Comparison of ENCODE assay signal across 2 cellular contexts in the genomic region with DNA sequence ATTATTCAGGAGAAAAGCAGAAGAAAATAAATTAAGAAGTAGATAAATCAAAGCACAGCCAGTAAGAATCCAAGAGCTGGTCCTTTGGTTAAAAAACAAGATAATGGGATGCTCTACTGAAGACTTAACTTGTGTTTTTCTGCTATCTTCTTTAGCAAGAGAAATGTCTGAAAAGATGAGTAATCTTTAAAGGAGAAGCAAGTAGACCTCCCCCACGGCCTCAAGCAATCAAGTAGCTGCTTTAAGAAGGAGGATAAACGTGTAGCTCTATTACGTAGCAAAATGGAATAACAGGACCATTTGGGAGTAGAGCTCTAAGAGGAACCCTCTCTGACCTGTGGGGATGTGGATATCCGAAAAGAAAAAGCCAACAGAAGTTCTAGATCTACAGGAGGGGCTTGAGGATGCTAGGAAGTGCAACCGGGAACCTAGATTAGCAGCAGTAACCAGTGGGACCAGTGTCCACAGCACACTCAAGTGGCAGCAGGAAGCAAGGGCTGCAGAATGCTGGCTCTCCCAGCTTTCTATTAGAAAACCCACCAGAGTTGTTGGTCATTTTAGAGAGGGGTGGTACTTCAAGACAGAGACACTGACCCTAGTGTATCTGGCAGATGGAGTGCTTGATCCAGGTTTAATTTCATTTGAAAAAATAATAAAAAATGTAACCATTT.
TF ChIP-seq lines count a peak whose summit lies in the region.

No MANE protein-coding gene starts in this region.

TF ChIP-seq in Ishikawa, 13 proteins besides CTCF, POLR2A, EP300 and RAD21:
- TF ChIP-seq, protein P1, sequence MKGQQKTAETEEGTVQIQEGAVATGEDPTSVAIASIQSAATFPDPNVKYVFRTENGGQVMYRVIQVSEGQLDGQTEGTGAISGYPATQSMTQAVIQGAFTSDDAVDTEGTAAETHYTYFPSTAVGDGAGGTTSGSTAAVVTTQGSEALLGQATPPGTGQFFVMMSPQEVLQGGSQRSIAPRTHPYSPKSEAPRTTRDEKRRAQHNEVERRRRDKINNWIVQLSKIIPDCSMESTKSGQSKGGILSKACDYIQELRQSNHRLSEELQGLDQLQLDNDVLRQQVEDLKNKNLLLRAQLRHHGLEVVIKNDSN (IDR thresholded peaks at IDR 0.05) = no peak
- no peak for TF ChIP-seq TAF1 (IDR thresholded peaks at IDR 0.05; ENCODE audit: low read depth)
- TF ChIP-seq, protein P2, sequence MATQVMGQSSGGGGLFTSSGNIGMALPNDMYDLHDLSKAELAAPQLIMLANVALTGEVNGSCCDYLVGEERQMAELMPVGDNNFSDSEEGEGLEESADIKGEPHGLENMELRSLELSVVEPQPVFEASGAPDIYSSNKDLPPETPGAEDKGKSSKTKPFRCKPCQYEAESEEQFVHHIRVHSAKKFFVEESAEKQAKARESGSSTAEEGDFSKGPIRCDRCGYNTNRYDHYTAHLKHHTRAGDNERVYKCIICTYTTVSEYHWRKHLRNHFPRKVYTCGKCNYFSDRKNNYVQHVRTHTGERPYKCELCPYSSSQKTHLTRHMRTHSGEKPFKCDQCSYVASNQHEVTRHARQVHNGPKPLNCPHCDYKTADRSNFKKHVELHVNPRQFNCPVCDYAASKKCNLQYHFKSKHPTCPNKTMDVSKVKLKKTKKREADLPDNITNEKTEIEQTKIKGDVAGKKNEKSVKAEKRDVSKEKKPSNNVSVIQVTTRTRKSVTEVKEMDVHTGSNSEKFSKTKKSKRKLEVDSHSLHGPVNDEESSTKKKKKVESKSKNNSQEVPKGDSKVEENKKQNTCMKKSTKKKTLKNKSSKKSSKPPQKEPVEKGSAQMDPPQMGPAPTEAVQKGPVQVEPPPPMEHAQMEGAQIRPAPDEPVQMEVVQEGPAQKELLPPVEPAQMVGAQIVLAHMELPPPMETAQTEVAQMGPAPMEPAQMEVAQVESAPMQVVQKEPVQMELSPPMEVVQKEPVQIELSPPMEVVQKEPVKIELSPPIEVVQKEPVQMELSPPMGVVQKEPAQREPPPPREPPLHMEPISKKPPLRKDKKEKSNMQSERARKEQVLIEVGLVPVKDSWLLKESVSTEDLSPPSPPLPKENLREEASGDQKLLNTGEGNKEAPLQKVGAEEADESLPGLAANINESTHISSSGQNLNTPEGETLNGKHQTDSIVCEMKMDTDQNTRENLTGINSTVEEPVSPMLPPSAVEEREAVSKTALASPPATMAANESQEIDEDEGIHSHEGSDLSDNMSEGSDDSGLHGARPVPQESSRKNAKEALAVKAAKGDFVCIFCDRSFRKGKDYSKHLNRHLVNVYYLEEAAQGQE (IDR thresholded peaks at IDR 0.05; ENCODE audit: low read depth) = no peak
- TF ChIP-seq ZBTB7A (IDR thresholded peaks at IDR 0.05; ENCODE audit: low read depth) = no peak
- TF ChIP-seq YY1 (IDR thresholded peaks at IDR 0.05; ENCODE audit: low read depth) = no peak
- TF ChIP-seq TEAD4 (IDR thresholded peaks at IDR 0.05) = no peak
- no peak for TF ChIP-seq TCF12 (IDR thresholded peaks at IDR 0.05; ENCODE audit: low read depth)
- no peak for TF ChIP-seq CEBPB (IDR thresholded peaks at IDR 0.05)
- no peak for TF ChIP-seq EGR1 (IDR thresholded peaks at IDR 0.05)
- TF ChIP-seq, protein P3, sequence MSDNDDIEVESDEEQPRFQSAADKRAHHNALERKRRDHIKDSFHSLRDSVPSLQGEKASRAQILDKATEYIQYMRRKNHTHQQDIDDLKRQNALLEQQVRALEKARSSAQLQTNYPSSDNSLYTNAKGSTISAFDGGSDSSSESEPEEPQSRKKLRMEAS (IDR thresholded peaks at IDR 0.05) = no peak

TF ChIP-seq in SK-N-SH, 30 proteins besides CTCF, POLR2A, EP300 and RAD21:
- TF ChIP-seq FOXM1 (IDR thresholded peaks at IDR 0.05; ENCODE audit: low read depth) = no peak
TF ChIP-seq in SK-N-SH: peak in this region for 0.
